ENCODE assay signal across 30 cellular contexts in genomic region chr1:79281442-79281841, GRCh38.
"Had no signal": no experiment of that assay in that cellular context is flagged by ENCODE, and none has a peak within 500 bp of the region (broad histone marks: within the 10 kb centered on the region; RNA-seq: fewer than 3 reads in every experiment).

No MANE protein-coding gene starts in this region.

- FAIRE-seq: bronchial epithelial cell, TTC549 had no signal

- H3K36me3 ChIP-seq: ascending aorta, cardiac muscle cell had no signal

- H3K9me3 ChIP-seq: ascending aorta had no signal

- H3K4me3 ChIP-seq: ascending aorta, cardiac muscle cell had no signal

- DNase-seq: activated B cell treated with CpG ODN at 0.5 μM for 24 hours; activated CD4-positive, alpha-beta memory T cell treated with anti-CD3 and anti-CD28 coated beads, Interleukin-2, amount 10 ng/mL, durations not matched to agents 7 days and 5 days; activated CD4-positive, alpha-beta T cell treated with anti-CD3 and anti-CD28 coated beads for 4 hours; activated CD4-positive, alpha-beta T cell treated with anti-CD3 and anti-CD28 coated beads, Interleukin-2, amount 10 ng/mL, durations not matched to agents 24 days and 14 days; activated CD4-positive, alpha-beta T cell treated with anti-CD3 and anti-CD28 coated beads, Interleukin-2, amount 50 U/mL, for 48 hours; activated CD4-positive, CD25-positive, alpha-beta regulatory T cell treated with anti-CD3 and anti-CD28 coated beads, Interleukin-2, amount 50 U/mL, for 72 hours; activated CD8-positive, alpha-beta memory T cell treated with anti-CD3 and anti-CD28 coated beads for 24 hours; activated CD8-positive, alpha-beta memory T cell treated with anti-CD3 and anti-CD28 coated beads, Interleukin-2, amount 10 ng/mL, durations not matched to agents 7 days and 5 days; activated CD8-positive, alpha-beta memory T cell treated with anti-CD3 and anti-CD28 coated beads, Interleukin-2, amount 50 U/mL, for 48 hours; activated CD8-positive, alpha-beta T cell treated with anti-CD3 and anti-CD28 coated beads, Interleukin-2, amount 10 ng/mL, durations not matched to agents 7 days and 5 days; activated effector memory CD4-positive, alpha-beta T cell treated with Interleukin-2 at 50 U/mL for 16 hours; activated gamma-delta T cell; activated naive CD4-positive, alpha-beta T cell treated with anti-CD3 and anti-CD28 coated beads, Interleukin-2, amount 10 ng/mL, durations not matched to agents 7 days and 5 days; activated naive CD4-positive, alpha-beta T cell treated with Interleukin-2 at 50 U/mL for 16 hours; activated naive CD8-positive, alpha-beta T cell treated with anti-CD3 and anti-CD28 coated beads, Interleukin-2, amount 10 ng/mL, durations not matched to agents 7 days and 5 days; activated naive CD8-positive, alpha-beta T cell treated with anti-CD3 and anti-CD28 coated beads, Interleukin-2, amount 50 U/mL, for 24 hours; activated T-cell treated with anti-CD3 and anti-CD28 coated beads, Interleukin-2, amount 50 U/mL, for 24 hours; activated T-cell treated with anti-CD3 and anti-CD28 coated beads, Interleukin-2, amount 50 U/mL, for 48 hours; amygdala; anterior cingulate cortex; caudate nucleus; cerebellar nuclear complex; T-helper 1 cell; T-helper 2 cell; T-helper 9 cell had no signal

- H3K27me3 ChIP-seq: ascending aorta, cardiac muscle cell had no signal

- ATAC-seq: activated CD8-positive, alpha-beta memory T cell treated with anti-CD3 and anti-CD28 coated beads, Interleukin-2, amount 10 ng/mL, durations not matched to agents 7 days and 5 days; activated CD8-positive, alpha-beta T cell treated with anti-CD3 and anti-CD28 coated beads, Interleukin-2, amount 10 ng/mL, durations not matched to agents 7 days and 5 days; activated naive CD8-positive, alpha-beta T cell treated with anti-CD3 and anti-CD28 coated beads, Interleukin-2, amount 50 U/mL, for 24 hours had no signal

- H3K27ac ChIP-seq: ascending aorta, cardiac muscle cell, VCaP had no signal

- H3K4me1 ChIP-seq: ascending aorta had no signal
